11 cellular contexts compared by ENCODE assay signal in the genomic region with DNA sequence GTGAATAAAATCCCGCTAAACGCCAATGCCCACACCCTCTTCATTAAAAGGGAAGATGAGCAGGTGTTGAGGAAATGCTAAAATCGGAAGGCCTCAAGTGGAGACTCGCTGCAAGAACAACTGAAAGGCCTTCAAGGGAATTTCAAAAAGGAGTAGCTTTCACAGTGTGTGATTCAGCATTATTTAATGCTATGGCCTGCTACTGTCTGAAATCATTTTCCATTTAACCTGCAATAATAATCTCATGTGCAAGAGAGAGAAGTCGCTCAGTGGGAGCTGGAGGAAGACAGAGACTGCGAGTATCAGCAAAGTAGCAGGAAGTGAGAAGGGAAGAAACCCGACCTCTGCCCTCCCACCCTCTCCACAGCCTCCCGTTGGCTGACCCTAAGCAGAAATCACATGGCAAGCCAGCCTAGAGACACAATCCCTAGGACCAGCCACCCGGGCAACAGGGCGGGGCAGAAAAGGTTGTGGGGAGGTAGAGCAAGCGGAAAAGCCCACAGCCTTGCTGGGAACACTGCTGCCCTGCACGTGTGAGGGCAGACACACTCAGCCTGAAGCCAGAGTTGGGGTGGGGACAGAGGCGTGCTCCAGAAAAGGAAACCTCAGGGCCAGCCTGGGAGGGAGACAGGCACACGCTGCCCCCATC. TPM values are rescaled to one million over a fixed set of nuclear protein-coding genes. Genes with fewer than 3 reads are reported as not detected.
DNase-seq lines count a peak whose midpoint lies in the region; ATAC-seq and TF ChIP-seq lines count a peak whose summit lies in the region.
"Had no signal": no experiment of that assay in that cellular context is flagged by ENCODE, and none has a peak within 500 bp of the region (broad histone marks: within the 10 kb centered on the region; RNA-seq: fewer than 3 reads in every experiment).

No MANE protein-coding gene starts in this region.

- no peaks in the 10 kb centered on the region for H3K36me3 Mint-ChIP-seq in CD4-positive, alpha-beta memory T cell
- no peaks in the 10 kb centered on the region for H3K36me3 Mint-ChIP-seq in T-cell
- H3K36me3 Mint-ChIP-seq in natural killer cell = no peaks in the 10 kb centered on the region
- H3K36me3 Mint-ChIP-seq in immature natural killer cell = no peaks in the 10 kb centered on the region
- H3K36me3 Mint-ChIP-seq: memory B cell had no signal

- ATAC-seq in T-cell (replicated peaks in 1 of 4) (peak; percentile 44 to 63 (median 52)), gastroesophageal sphincter (peak; percentile 70), natural killer cell (no peak), HG03097 (IDR thresholded peaks at IDR 0.05; ENCODE audit: low FRiP score, unreplicated experiment) (no peak), GM19324 (IDR thresholded peaks at IDR 0.05; ENCODE audit: low FRiP score, unreplicated experiment) (no peak)

- TF ChIP-seq POLR2A in gastroesophageal sphincter (IDR thresholded peaks at IDR 0.05) = no peak

- POLR2A ChIA-PET in CD4-positive, alpha-beta memory T cell (lab: Charles Lee; ENCODE audit: partially characterized antibody) = no interaction called here
- POLR2A ChIA-PET in T-cell (lab: Charles Lee) = interaction anchor here in 1 of 2 donors (0.5 kb wide), 1 partner anchor 116 kb away, joined by 4 read pairs; no protein-coding TSS in a partner anchor

- no peak overlapping the region for H3K27ac ChIP-seq in CD4-positive, alpha-beta memory T cell (ENCODE audit: low read depth, low read length)
- peak overlapping the region in 2 of 4 donors; percentile 18 to 30 for H3K27ac ChIP-seq in gastroesophageal sphincter
- H3K27ac ChIP-seq: tibial artery had no signal

- H3K27me3 Mint-ChIP-seq in CD4-positive, alpha-beta memory T cell = no peaks in the 10 kb centered on the region
- H3K27me3 Mint-ChIP-seq in T-cell (no peaks in the 10 kb centered on the region), natural killer cell (ENCODE audit: low read depth in 2 of 2) (no peaks in the 10 kb centered on the region), immature natural killer cell (ENCODE audit: low read depth in 3 of 3) (peaks cover 3 to 6% (median 4%) of the 10 kb centered on the region in 3 donors)
- H3K27me3 Mint-ChIP-seq: memory B cell had no signal

- H3K27me3 ChIP-seq in CD4-positive, alpha-beta memory T cell (ENCODE audit: insufficient read depth, low read length) = no peaks in the 10 kb centered on the region
- H3K27me3 ChIP-seq in gastroesophageal sphincter = no peaks in the 10 kb centered on the region
- H3K27me3 ChIP-seq: tibial artery had no signal

- no peaks in the 10 kb centered on the region for H3K36me3 ChIP-seq in CD4-positive, alpha-beta memory T cell (ENCODE audit: insufficient read depth, low read length)
- peaks cover 0 to 46% of the 10 kb centered on the region in 2 donors for H3K36me3 ChIP-seq in gastroesophageal sphincter

- peak overlapping the region in 5 of 7 donors; percentile 26 to 89 (median 53) for H3K27ac Mint-ChIP-seq in CD4-positive, alpha-beta memory T cell
- H3K27ac Mint-ChIP-seq in T-cell = peak overlapping the region; percentile 87 to 90
- no peak overlapping the region for H3K27ac Mint-ChIP-seq in natural killer cell
- peak overlapping the region in 1 of 6 donors; percentile 39 for H3K27ac Mint-ChIP-seq in immature natural killer cell
- H3K27ac Mint-ChIP-seq: memory B cell had no signal

- DNase-seq in CD4-positive, alpha-beta memory T cell = no peak
- DNase-seq in T-cell = no peak
- no peak for DNase-seq in natural killer cell
- no peak for DNase-seq in immature natural killer cell
- DNase-seq in NK-92 (lab: John Stamatoyannopoulos, UW; ENCODE audit: unreplicated experiment) = no peak
- DNase-seq: stimulated activated CD4-positive, alpha-beta T cell treated with anti-CD3 and anti-CD28 coated beads, Interleukin-2, amount 100 ng/mL, for 24 hours had no signal

- no peak for TF ChIP-seq EP300 in gastroesophageal sphincter (IDR thresholded peaks at IDR 0.05)

- CTCF ChIA-PET in CD4-positive, alpha-beta memory T cell (lab: Charles Lee; ENCODE audit: partially characterized antibody) = interaction anchor here (0.9 to 1.6 kb wide), 5 partner anchors 9 to 49 kb away, joined by 3 to 5 read pairs (median 3); no protein-coding TSS in a partner anchor
- CTCF ChIA-PET in T-cell (lab: Charles Lee) = interaction anchor here in 1 of 2 donors (0.6 kb wide), 1 partner anchor 579 kb away, joined by 4 read pairs; no protein-coding TSS in a partner anchor

- intact Hi-C loops in CD4-positive, alpha-beta memory T cell (cut with micrococcal nuclease) = loop anchor here (5.0 to 10.0 kb wide), 2 partner anchors 41 to 289 kb away; a partner anchor contains a TSS
- intact Hi-C loops in natural killer cell (cut with micrococcal nuclease) = no loop called here

- peaks cover 12 to 36% (median 19%) of the 10 kb centered on the region in 4 donors for H3K4me1 Mint-ChIP-seq in CD4-positive, alpha-beta memory T cell
- H3K4me1 Mint-ChIP-seq in T-cell (peaks cover 16 to 23% (median 16%) of the 10 kb centered on the region in 3 donors), natural killer cell (peaks cover 6% of the 10 kb centered on the region in 2 donors), immature natural killer cell (peaks cover 7 to 8% of the 10 kb centered on the region in 2 donors)

- H3K4me3 ChIP-seq in CD4-positive, alpha-beta memory T cell (ENCODE audit: low read length in 2 of 2) = no peak overlapping the region
- H3K4me3 ChIP-seq in gastroesophageal sphincter = no peak overlapping the region
- H3K4me3 ChIP-seq: tibial artery had no signal

- peak in 1 of 4 experiments; percentile 22 for TF ChIP-seq CTCF in gastroesophageal sphincter (IDR thresholded peaks at IDR 0.05)
- TF ChIP-seq CTCF in natural killer cell (IDR thresholded peaks at IDR 0.05) = no peak

- H3K9me3 ChIP-seq in CD4-positive, alpha-beta memory T cell (ENCODE audit: control insufficient read depth in 1 of 2, low read length in 2 of 2) = no peaks in the 10 kb centered on the region
- no peaks in the 10 kb centered on the region for H3K9me3 ChIP-seq in gastroesophageal sphincter
- H3K9me3 ChIP-seq: tibial artery had no signal

- H3K9me3 Mint-ChIP-seq in CD4-positive, alpha-beta memory T cell = no peaks in the 10 kb centered on the region
- H3K9me3 Mint-ChIP-seq in T-cell (peaks cover 0 to 6% (median 0%) of the 10 kb centered on the region in 3 donors), natural killer cell (no peaks in the 10 kb centered on the region), immature natural killer cell (no peaks in the 10 kb centered on the region)

- WGBS in gastroesophageal sphincter (ENCODE audit: low coverage in 1 of 2), 2 donors = 64 to 68% methylated on average over 7 to 11 of the region's 14 CpGs

- peaks cover 21% of the 10 kb centered on the region for H3K4me1 ChIP-seq in CD4-positive, alpha-beta memory T cell (ENCODE audit: insufficient read depth, low read length)
- peaks cover 3 to 29% (median 4%) of the 10 kb centered on the region in 3 donors for H3K4me1 ChIP-seq in gastroesophageal sphincter

- peak overlapping the region in 7 of 8 donors; percentile 4 to 81 (median 44) for H3K4me3 Mint-ChIP-seq in CD4-positive, alpha-beta memory T cell
- H3K4me3 Mint-ChIP-seq in T-cell (peak overlapping the region; percentile 18 to 60 (median 56)), natural killer cell (peak overlapping the region; percentile 40), immature natural killer cell (peak overlapping the region in 1 of 5 donors; percentile 18)
- H3K4me3 Mint-ChIP-seq: memory B cell had no signal

RNA-seq across cellular contexts. Expression of a gene that starts 39.9 kb away (rescaled TPM):
- 10 to 100 TPM; 65.7 to 71.4 TPM for total RNA-seq in CD4-positive, alpha-beta memory T cell
- polyA plus RNA-seq in CD4-positive, alpha-beta memory T cell = 10 to 100 TPM in 1 of 2 donors, 1 to 10 TPM in 1; 7.3 to 14.8 TPM
- total RNA-seq in T-cell (100 to 1,000 TPM in 1 of 5 donors, 10 to 100 TPM in 2, 1 to 10 TPM in 1, under 1 TPM in 1; 0.54 to 141 (median 54.5) TPM), gastroesophageal sphincter (100 to 1,000 TPM; 102 to 290 (median 137) TPM), natural killer cell (1 to 10 TPM; 1.2 to 4.4 (median 1.2) TPM)
- polyA plus RNA-seq in immature natural killer cell = under 1 TPM in 1 of 3 donors, not detected in 2; 0.49 TPM

Comparison
In these comparisons a context has a peak if more than half of its experiments do, and no peak if none do; other contexts are left out.
1. H3K27ac Mint-ChIP-seq: peak in CD4-positive, alpha-beta memory T cell (5 of 7) and T-cell (2 of 2); none in natural killer cell (0 of 2).
2. ATAC-seq: peak in T-cell (4 of 4) and gastroesophageal sphincter (single experiment); none in natural killer cell (0 of 3), HG03097 (single experiment) and GM19324 (single experiment).